Comparison of ENCODE assay signal across 9 cellular contexts in the genomic region with DNA sequence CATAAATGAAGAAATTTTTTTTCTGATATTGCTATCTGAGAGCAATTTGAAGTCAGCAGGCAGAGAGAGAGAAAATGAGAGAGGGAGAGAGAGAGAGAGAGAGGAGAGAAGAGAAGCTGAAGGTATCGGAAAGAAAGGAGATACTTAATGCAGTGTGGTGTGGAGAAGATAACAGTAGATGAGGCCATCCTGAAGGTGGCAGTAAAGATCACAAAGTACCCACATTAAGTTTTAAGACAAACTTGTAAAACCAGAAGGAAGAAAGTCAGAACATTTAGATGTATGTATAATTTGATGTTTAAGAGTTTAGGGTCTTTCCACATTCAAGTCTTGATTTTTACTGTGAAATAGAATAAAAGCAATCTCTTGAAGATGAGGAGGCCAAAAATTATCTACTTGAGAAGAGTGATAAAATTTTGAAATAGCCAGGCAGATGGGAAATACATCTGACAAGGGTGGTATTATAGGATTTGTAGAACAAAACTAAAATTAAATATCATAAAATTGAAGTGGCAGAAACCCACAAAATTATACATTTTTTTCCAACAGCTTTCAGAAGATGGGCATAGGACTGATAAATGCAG.
DNase-seq lines count a peak whose midpoint lies in the region; ATAC-seq and TF ChIP-seq lines count a peak whose summit lies in the region.
"Had no signal": no experiment of that assay in that cellular context is flagged by ENCODE, and none has a peak within 500 bp of the region (broad histone marks: within the 10 kb centered on the region; RNA-seq: fewer than 3 reads in every experiment).

No MANE protein-coding gene starts in this region.

- no peaks in the 10 kb centered on the region for H3K9me3 ChIP-seq in breast epithelium

- CTCF ChIA-PET in HEK293T (lab: Yijun Ruan, JAX), result interaction anchor here (0.7 to 0.8 kb wide), 2 partner anchors 17 to 115 kb away, joined by 3 read pairs; no protein-coding TSS in a partner anchor

- no peak overlapping the region for H3K27ac ChIP-seq in breast epithelium

- TF ChIP-seq CTCF in breast epithelium (IDR thresholded peaks at IDR 0.05), result peak in 2 of 3 donors; percentile 34 to 40
- TF ChIP-seq CTCF in nephron (IDR thresholded peaks at IDR 0.05; ENCODE audit: unreplicated experiment in 3 of 3), result peak; percentile 33 to 43 (median 35)

- H3K27ac Mint-ChIP-seq in nephron, result no peak overlapping the region
- H3K27ac Mint-ChIP-seq: T-cell had no signal

- H3K27me3 Mint-ChIP-seq in nephron (ENCODE audit: low read depth), result no peaks in the 10 kb centered on the region

- H3K4me1 ChIP-seq in breast epithelium, result no peaks in the 10 kb centered on the region

- no peak for TF ChIP-seq POLR2A in breast epithelium (IDR thresholded peaks at IDR 0.05)

- no peaks in the 10 kb centered on the region for H3K27me3 ChIP-seq in breast epithelium

- DNase-seq in NCI-H1417 (lab: John Stamatoyannopoulos, UW), result peak in 2 of 3 experiments; percentile 15 to 66
- DNase-seq in NCI-H1417 treated with DMSO at 0.1 percent for 48 hours (lab: John Stamatoyannopoulos, UW), result no peak
- DNase-seq in HEK293T (ENCODE audit: extremely low spot score), result peak; percentile 23
- peak; percentile 61 for DNase-seq in NCI-H69 (lab: John Stamatoyannopoulos, UW)
- DNase-seq in breast epithelium (ENCODE audit: low spot score in 2 of 2), result no peak
- no peak for DNase-seq in posterior cingulate gyrus

- no peak overlapping the region for H3K4me3 Mint-ChIP-seq in nephron
- H3K4me3 Mint-ChIP-seq: T-cell had no signal

- no peak for ATAC-seq in HG03039 (IDR thresholded peaks at IDR 0.05; ENCODE audit: unreplicated experiment)

- H3K4me3 ChIP-seq in breast epithelium, result no peak overlapping the region

- no peaks in the 10 kb centered on the region for H3K36me3 ChIP-seq in breast epithelium

- H3K4me1 Mint-ChIP-seq in nephron, result no peaks in the 10 kb centered on the region

- no peaks in the 10 kb centered on the region for H3K36me3 Mint-ChIP-seq in nephron (ENCODE audit: low read depth)
- H3K36me3 Mint-ChIP-seq: T-cell had no signal

- intact Hi-C loops in breast epithelium (cut with DNase I; ENCODE audit: low total_unique reads) (no loop called here), posterior cingulate gyrus (cut with DNase I) (loop anchor here (2.0 to 10.0 kb wide), 3 partner anchors 191 to 1531 kb away; no protein-coding TSS in a partner anchor)

- POLR2A ChIA-PET in HEK293T (lab: Yijun Ruan, JAX), result no interaction called here

- peaks cover 6% of the 10 kb centered on the region for H3K9me3 Mint-ChIP-seq in nephron
- H3K9me3 Mint-ChIP-seq: T-cell had no signal

TF ChIP-seq in HEK293T, 16 proteins besides CTCF, POLR2A, EP300 and RAD21:
- TF ChIP-seq NFRKB (IDR thresholded peaks at IDR 0.05), result no peak
- no peak for TF ChIP-seq CTBP1 (IDR thresholded peaks at IDR 0.05; ENCODE audit: borderline replicate concordance)
- no peak for TF ChIP-seq SP1 (IDR thresholded peaks at IDR 0.05)
- TF ChIP-seq ELF4 (IDR thresholded peaks at IDR 0.05), result no peak
- no peak for TF ChIP-seq SUZ12 (IDR thresholded peaks at IDR 0.05)
- no peak for TF ChIP-seq BHLHE40 (IDR thresholded peaks at IDR 0.05; ENCODE audit: borderline replicate concordance)
- TF ChIP-seq FOXA1 (IDR thresholded peaks at IDR 0.05), result no peak
- TF ChIP-seq FOXK2 (IDR thresholded peaks at IDR 0.05), result no peak
- TF ChIP-seq FOXM1 (IDR thresholded peaks at IDR 0.05; ENCODE audit: borderline replicate concordance), result no peak
- TF ChIP-seq ARNT (IDR thresholded peaks at IDR 0.05), result no peak
- TF ChIP-seq, protein P1, sequence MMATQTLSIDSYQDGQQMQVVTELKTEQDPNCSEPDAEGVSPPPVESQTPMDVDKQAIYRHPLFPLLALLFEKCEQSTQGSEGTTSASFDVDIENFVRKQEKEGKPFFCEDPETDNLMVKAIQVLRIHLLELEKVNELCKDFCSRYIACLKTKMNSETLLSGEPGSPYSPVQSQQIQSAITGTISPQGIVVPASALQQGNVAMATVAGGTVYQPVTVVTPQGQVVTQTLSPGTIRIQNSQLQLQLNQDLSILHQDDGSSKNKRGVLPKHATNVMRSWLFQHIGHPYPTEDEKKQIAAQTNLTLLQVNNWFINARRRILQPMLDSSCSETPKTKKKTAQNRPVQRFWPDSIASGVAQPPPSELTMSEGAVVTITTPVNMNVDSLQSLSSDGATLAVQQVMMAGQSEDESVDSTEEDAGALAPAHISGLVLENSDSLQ (IDR thresholded peaks at IDR 0.05), result no peak
- no peak for TF ChIP-seq TARDBP (IDR thresholded peaks at IDR 0.05)

Comparison
In these comparisons a context has a peak if more than half of its experiments do, and no peak if none do; other contexts are left out.
1. DNase-seq: peak in NCI-H1417 (2 of 3), HEK293T (single experiment) and NCI-H69 (single experiment); none in NCI-H1417 treated with DMSO at 0.1 percent for 48 hours (single experiment), breast epithelium (0 of 2) and posterior cingulate gyrus (0 of 10).